In the genomic region with DNA sequence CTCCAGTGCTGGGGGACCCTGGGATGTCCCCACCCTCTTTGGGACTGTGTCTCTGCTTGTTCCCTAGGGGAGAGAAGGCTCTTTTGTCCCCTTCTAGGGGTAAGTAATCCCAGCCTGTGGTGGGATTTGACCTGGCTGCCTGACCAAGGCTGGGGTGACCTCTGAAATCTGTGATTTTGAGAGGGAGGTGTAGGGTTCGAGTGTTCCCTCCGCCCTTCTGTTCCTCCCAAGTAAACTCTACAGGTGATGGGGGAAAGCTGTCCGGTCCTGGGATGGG, we compare ENCODE assay signal across 1 cellular context.
TF ChIP-seq lines count a peak whose summit lies in the region.

No MANE protein-coding gene starts in this region.

TF ChIP-seq in WTC11, 78 proteins besides CTCF, POLR2A, EP300 and RAD21 (continued from another document):
- TF ChIP-seq, protein P1, sequence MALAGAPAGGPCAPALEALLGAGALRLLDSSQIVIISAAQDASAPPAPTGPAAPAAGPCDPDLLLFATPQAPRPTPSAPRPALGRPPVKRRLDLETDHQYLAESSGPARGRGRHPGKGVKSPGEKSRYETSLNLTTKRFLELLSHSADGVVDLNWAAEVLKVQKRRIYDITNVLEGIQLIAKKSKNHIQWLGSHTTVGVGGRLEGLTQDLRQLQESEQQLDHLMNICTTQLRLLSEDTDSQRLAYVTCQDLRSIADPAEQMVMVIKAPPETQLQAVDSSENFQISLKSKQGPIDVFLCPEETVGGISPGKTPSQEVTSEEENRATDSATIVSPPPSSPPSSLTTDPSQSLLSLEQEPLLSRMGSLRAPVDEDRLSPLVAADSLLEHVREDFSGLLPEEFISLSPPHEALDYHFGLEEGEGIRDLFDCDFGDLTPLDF (CRISPR knock-in tag; IDR thresholded peaks at IDR 0.05) = no peak
- TF ChIP-seq NFE2L1 (CRISPR knock-in tag; IDR thresholded peaks at IDR 0.05) = no peak
- TF ChIP-seq JAZF1 (CRISPR knock-in tag; IDR thresholded peaks at IDR 0.05) = no peak
- TF ChIP-seq, protein P2, sequence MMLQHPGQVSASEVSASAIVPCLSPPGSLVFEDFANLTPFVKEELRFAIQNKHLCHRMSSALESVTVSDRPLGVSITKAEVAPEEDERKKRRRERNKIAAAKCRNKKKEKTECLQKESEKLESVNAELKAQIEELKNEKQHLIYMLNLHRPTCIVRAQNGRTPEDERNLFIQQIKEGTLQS (CRISPR knock-in tag; conservative IDR thresholded peaks at IDR 0.05) = no peak
- TF ChIP-seq ZBTB21 (CRISPR knock-in tag; IDR thresholded peaks at IDR 0.05; ENCODE audit: borderline replicate concordance) = no peak
- TF ChIP-seq E2F4 (CRISPR knock-in tag; IDR thresholded peaks at IDR 0.05; ENCODE audit: borderline replicate concordance, low read depth) = no peak
